In the genomic region with DNA sequence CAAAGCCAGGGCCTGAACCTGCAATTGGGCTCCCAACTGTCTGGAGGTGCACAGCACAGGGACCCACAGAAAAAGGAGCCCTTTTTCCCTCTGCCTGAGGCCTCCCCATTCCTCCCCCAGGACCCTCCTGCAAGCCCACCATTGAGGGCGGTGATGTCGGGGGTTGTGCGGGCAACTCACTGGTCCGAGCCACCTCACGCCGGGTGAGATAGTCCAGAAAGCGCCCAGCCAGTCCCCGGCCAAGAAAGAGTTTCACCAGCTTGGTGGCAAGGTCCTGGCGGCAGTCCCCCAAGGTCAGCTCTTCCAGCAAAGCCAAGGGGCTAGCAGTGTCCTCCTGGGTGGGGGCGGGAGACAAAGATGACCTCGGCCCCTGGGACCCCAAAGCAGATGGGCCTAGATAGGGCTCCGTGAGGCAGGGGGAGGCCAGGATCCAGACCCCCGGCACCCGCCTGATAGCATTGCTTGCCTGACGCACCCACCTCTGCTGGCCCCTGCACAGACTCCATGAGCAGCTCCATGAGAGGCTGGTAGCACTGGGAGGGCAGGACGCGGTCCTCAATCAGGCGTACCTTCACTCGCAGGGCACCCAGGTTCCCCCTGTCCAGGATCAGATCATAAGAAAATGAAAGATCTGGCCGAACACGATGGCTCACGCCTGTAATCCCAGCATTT, we compare ENCODE assay signal across 16 cellular contexts. TPM values are rescaled to one million over a fixed set of nuclear protein-coding genes. Genes with fewer than 3 reads are reported as not detected.
"Had no signal": no experiment of that assay in that cellular context is flagged by ENCODE, and none has a peak within 500 bp of the region (broad histone marks: within the 10 kb centered on the region; RNA-seq: fewer than 3 reads in every experiment).

No MANE protein-coding gene starts in this region.

- DNase-seq: KBM-7, MV-4-11, NCI-H1048, NCI-H1436 treated with DMSO at 0.1 percent for 48 hours, NCI-H1694, NCI-H446 treated with DMSO at 0.1 percent for 48 hours, NCI-H82, RPMI8226, SHP77, SK-N-SH, SW 1271 had no signal

- FAIRE-seq: RCC 7860 had no signal

- H3K9me3 ChIP-seq: SK-N-SH had no signal

- H3K9ac ChIP-seq: SK-N-SH had no signal

RNA-seq across cellular contexts. Expression of a gene that starts 20.0 kb away (rescaled TPM):
- total RNA-seq: LHCN-M2, MCF 10A had no signal
- polyA plus RNA-seq: SK-N-SH had no signal

RNA-seq across cellular contexts. Expression of a gene that starts 33.9 kb away (rescaled TPM):
- total RNA-seq: LHCN-M2, MCF 10A, SK-MEL-5 had no signal
- polyA plus RNA-seq: SK-N-SH had no signal

RNA-seq across cellular contexts. Expression of a gene that starts 59.1 kb away (rescaled TPM):
- total RNA-seq: HT-29, MCF 10A had no signal
